ENCODE assay signal across 9 cellular contexts in genomic region chr21:46552274-46552673, GRCh38. TPM values are rescaled to one million over a fixed set of nuclear protein-coding genes. Genes with fewer than 3 reads are reported as not detected.
A peak's percentile ranks its signal among the peaks of the same experiment; 100 is the strongest.
DNase-seq lines count a peak whose midpoint lies in the region; TF ChIP-seq lines count a peak whose summit lies in the region.
"Had no signal": no experiment of that assay in that cellular context is flagged by ENCODE, and none has a peak within 500 bp of the region (broad histone marks: within the 10 kb centered on the region; RNA-seq: fewer than 3 reads in every experiment).

No MANE protein-coding gene starts in this region.

- H3K36me3 ChIP-seq in DOHH2 (ENCODE audit: control insufficient read depth, low read length) (0 out of 2 replicates have a peak, but pooled peaks cover 3% of the 10 kb centered on the region), neutrophil (peaks cover 45% of the 10 kb centered on the region)

- no peak for TF ChIP-seq CTCF in DOHH2 (IDR thresholded peaks at IDR 0.05; ENCODE audit: low read depth, low read length, poor library complexity, severe bottlenecking)
- no peak for TF ChIP-seq CTCF in neutrophil (IDR thresholded peaks at IDR 0.05)

- no peaks in the 10 kb centered on the region for H4K20me1 ChIP-seq in DOHH2 (ENCODE audit: control insufficient read depth, insufficient read depth, low read depth, low read length)

- no peaks in the 10 kb centered on the region for H3K27me3 ChIP-seq in DOHH2 (ENCODE audit: control insufficient read depth, low read length)
- H3K27me3 ChIP-seq in neutrophil: no peaks in the 10 kb centered on the region
- H3K27me3 ChIP-seq: heart left ventricle had no signal

- H3K79me2 ChIP-seq in DOHH2 (ENCODE audit: control insufficient read depth, low read length): no peaks in the 10 kb centered on the region

- DNase-seq in NOMO-1 treated with DMSO at 0.1 percent for 48 hours (lab: John Stamatoyannopoulos, UW; ENCODE audit: unreplicated experiment): peak; percentile 35
- DNase-seq in dermis blood vessel endothelial cell: peak; percentile 55
- DNase-seq in NCI-H446 (lab: John Stamatoyannopoulos, UW): no peak
- no peak for DNase-seq in stimulated activated naive CD4-positive, alpha-beta T cell treated with Interleukin-2 at 50 U/mL for 16 hours (lab: John Stamatoyannopoulos, UW)
- no peak for DNase-seq in NCI-H226
- DNase-seq: NCI-H1930 had no signal

- peak overlapping the region; percentile 50 for H3K4me3 ChIP-seq in DOHH2 (ENCODE audit: low read length)
- peak overlapping the region; percentile 59 to 62 for H3K4me3 ChIP-seq in neutrophil (ENCODE audit: low read depth in 1 of 2, low read length in 1 of 2)

- 0 out of 2 replicates have a peak, but pooled peaks cover 2% of the 10 kb centered on the region for H3F3A ChIP-seq in DOHH2 (ENCODE audit: control insufficient read depth, insufficient read depth)

- H3K9me3 ChIP-seq in DOHH2 (ENCODE audit: control insufficient read depth, insufficient read depth, low read length) (no peaks in the 10 kb centered on the region), neutrophil (no peaks in the 10 kb centered on the region)
- H3K9me3 ChIP-seq: heart left ventricle had no signal

- peaks cover 19% of the 10 kb centered on the region for H3K4me1 ChIP-seq in DOHH2 (ENCODE audit: control insufficient read depth, low read length)
- peaks cover 53% of the 10 kb centered on the region in 2 experiments for H3K4me1 ChIP-seq in neutrophil (ENCODE audit: control insufficient read depth in 1 of 2, insufficient read depth in 1 of 2, low read depth in 1 of 2, low read length in 1 of 2)

- H3K9me2 ChIP-seq in DOHH2 (replicated peaks; ENCODE audit: control insufficient read depth, low read length): no peaks in the 10 kb centered on the region

- peak overlapping the region; percentile 61 for H3K4me2 ChIP-seq in DOHH2 (ENCODE audit: low read length)

- H3K27ac ChIP-seq in DOHH2 (ENCODE audit: low read depth, low read length) (no peak overlapping the region), neutrophil (peak overlapping the region; percentile 94)

RNA-seq across cellular contexts. Expression of gene S100B, which starts 52.6 kb away (rescaled TPM):
- not detected in 2 replicates for total RNA-seq in dermis blood vessel endothelial cell

Comparison
In these comparisons a context has a peak if more than half of its experiments do, and no peak if none do; other contexts are left out.
1. DNase-seq: peak in NOMO-1 treated with DMSO at 0.1 percent for 48 hours (single experiment) and dermis blood vessel endothelial cell (single experiment); none in NCI-H446 (0 of 2), stimulated activated naive CD4-positive, alpha-beta T cell treated with Interleukin-2 at 50 U/mL for 16 hours (single experiment) and NCI-H226 (single experiment).